In the genomic region with DNA sequence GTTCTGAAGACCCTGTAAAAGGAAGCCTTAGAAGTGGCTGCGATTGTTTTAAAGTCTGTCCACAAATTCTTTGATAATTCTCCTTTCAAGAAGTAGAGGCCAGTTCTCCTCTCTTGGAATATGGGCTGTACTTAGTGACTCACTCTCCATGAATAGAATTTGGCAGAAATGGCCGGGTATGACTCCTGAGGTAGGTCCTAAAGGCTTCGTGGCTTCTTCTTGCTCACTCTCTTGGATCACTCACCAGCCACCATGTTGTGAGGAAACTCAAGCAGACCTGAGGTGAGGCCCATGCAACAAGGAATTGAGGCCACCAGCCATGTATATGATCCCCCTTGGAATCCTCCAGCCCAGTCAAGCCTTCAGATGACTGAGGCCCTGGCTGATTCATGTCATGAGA, we compare ENCODE assay signal across 24 cellular contexts.
DNase-seq lines count a peak whose midpoint lies in the region; ATAC-seq and TF ChIP-seq lines count a peak whose summit lies in the region.
"Had no signal": no experiment of that assay in that cellular context is flagged by ENCODE, and none has a peak within 500 bp of the region (broad histone marks: within the 10 kb centered on the region; RNA-seq: fewer than 3 reads in every experiment).

No MANE protein-coding gene starts in this region.

- TF ChIP-seq CTCF in mammary epithelial cell (conservative IDR thresholded peaks at IDR 0.05 in 1 of 2, IDR thresholded peaks at IDR 0.05 in 1 of 2; ENCODE audit: extremely low read depth in 1 of 2, insufficient read depth in 1 of 2, low read depth in 1 of 2, low read length in 2 of 2) = no peak
- TF ChIP-seq CTCF in fibroblast of mammary gland (conservative IDR thresholded peaks at IDR 0.05; ENCODE audit: control insufficient read depth, insufficient read depth, low read depth, low read length) = no peak
- no peak for TF ChIP-seq CTCF in upper lobe of left lung (IDR thresholded peaks at IDR 0.05)
- TF ChIP-seq CTCF in gastrocnemius medialis (IDR thresholded peaks at IDR 0.05 in 4 of 5, conservative IDR thresholded peaks at IDR 0.05 in 1 of 5) = no peak

- no peaks in the 10 kb centered on the region for H4K20me1 ChIP-seq in mammary epithelial cell (ENCODE audit: insufficient read depth, low read length)

- CTCF ChIA-PET in mammary epithelial cell (lab: Charles Lee; ENCODE audit: low non-redundant PET) = no interaction called here

- TF ChIP-seq EP300 in upper lobe of left lung (IDR thresholded peaks at IDR 0.05) = no peak

- H2AFZ ChIP-seq in mammary epithelial cell (ENCODE audit: low read depth, low read length) = no peak overlapping the region

- ATAC-seq in upper lobe of left lung (ENCODE audit: low FRiP score in 2 of 2) = no peak
- ATAC-seq in gastrocnemius medialis = no peak
- no peak for ATAC-seq in HG02588 (IDR thresholded peaks at IDR 0.05; ENCODE audit: unreplicated experiment)
- ATAC-seq: HCT116 had no signal

- 64% methylated on average over 3 of the region's 3 CpGs for WGBS in mammary epithelial cell (ENCODE audit: low coverage, missing lambda C conversion rate)
- WGBS in upper lobe of left lung, 2 donors = 89 to 95% methylated on average over 3 of the region's 3 CpGs

- H3K9ac ChIP-seq in mammary epithelial cell (ENCODE audit: insufficient read depth, low read length) = no peak overlapping the region
- H3K9ac ChIP-seq: KMS-11 had no signal

- BruUV-seq in mammary epithelial cell (replicated peaks; lab: Mats Ljungman, UMichigan) = no TSS peak

- no peaks in the 10 kb centered on the region for H3K79me2 ChIP-seq in mammary epithelial cell (ENCODE audit: insufficient read depth, low read length)

- H3K27ac ChIP-seq in mammary epithelial cell (ENCODE audit: insufficient read depth, low read depth, low read length) = no peak overlapping the region
- no peak overlapping the region for H3K27ac ChIP-seq in upper lobe of left lung
- H3K27ac ChIP-seq in gastrocnemius medialis = no peak overlapping the region
- H3K27ac ChIP-seq: KMS-11, Peyer's patch, SK-N-MC had no signal

- in situ Hi-C loops in mammary epithelial cell (cut with MboI; ENCODE audit: low sequenced_read_pairs in 2 of 2) = no loop called here
- in situ Hi-C loops in gastrocnemius medialis (cut with MboI; ENCODE audit: low sequenced_read_pairs in 4 of 4) = no loop called here

- no peaks in the 10 kb centered on the region for H3K36me3 ChIP-seq in mammary epithelial cell (ENCODE audit: insufficient read depth, low read length)
- no peaks in the 10 kb centered on the region for H3K36me3 ChIP-seq in upper lobe of left lung
- H3K36me3 ChIP-seq in gastrocnemius medialis = no peaks in the 10 kb centered on the region
- H3K36me3 ChIP-seq: Peyer's patch had no signal

- dilution Hi-C loops in mammary epithelial cell (cut with HindIII; ENCODE audit: low sequenced_read_pairs) = no loop called here

- no peak for TF ChIP-seq POLR2A in upper lobe of left lung (IDR thresholded peaks at IDR 0.05)
- TF ChIP-seq POLR2A in gastrocnemius medialis (IDR thresholded peaks at IDR 0.05) = no peak

- H3K9me3 ChIP-seq in mammary epithelial cell (replicated peaks; ENCODE audit: insufficient read depth, low read length) = peaks cover 3% of the 10 kb centered on the region
- no peaks in the 10 kb centered on the region for H3K9me3 ChIP-seq in upper lobe of left lung
- H3K9me3 ChIP-seq in gastrocnemius medialis = no peaks in the 10 kb centered on the region
- H3K9me3 ChIP-seq: Peyer's patch had no signal

- intact Hi-C loops in mammary epithelial cell (cut with micrococcal nuclease) = no loop called here
- intact Hi-C loops in gastrocnemius medialis (cut with DNase I; ENCODE audit: low total_unique reads) = no loop called here

- H3K4me3 ChIP-seq in mammary epithelial cell (replicated peaks in 1 of 3; ENCODE audit: insufficient read depth in 1 of 3, low read depth in 2 of 3, low read length in 3 of 3) (no peak overlapping the region), fibroblast of mammary gland (ENCODE audit: control insufficient read depth, low read depth, low read length) (no peak overlapping the region), upper lobe of left lung (no peak overlapping the region), gastrocnemius medialis (no peak overlapping the region)
- H3K4me3 ChIP-seq: Peyer's patch, SK-N-MC had no signal

- H3K4me2 ChIP-seq in mammary epithelial cell (ENCODE audit: insufficient read depth, low read depth, low read length) = no peak overlapping the region
- H3K4me2 ChIP-seq: KMS-11 had no signal

- no peaks in the 10 kb centered on the region for H3K4me1 ChIP-seq in mammary epithelial cell (ENCODE audit: insufficient read depth, low read length)
- H3K4me1 ChIP-seq in upper lobe of left lung = peaks cover 0 to 3% (median 0%) of the 10 kb centered on the region in 4 donors
- H3K4me1 ChIP-seq in gastrocnemius medialis = no peaks in the 10 kb centered on the region

- no peaks in the 10 kb centered on the region for H3K27me3 ChIP-seq in mammary epithelial cell (ENCODE audit: insufficient read depth, low read length)
- no peaks in the 10 kb centered on the region for H3K27me3 ChIP-seq in upper lobe of left lung
- no peaks in the 10 kb centered on the region for H3K27me3 ChIP-seq in gastrocnemius medialis
- H3K27me3 ChIP-seq: Peyer's patch had no signal

- DNase-seq in Daoy (ENCODE audit: low read depth) = peak; percentile 6
- peak; percentile 7 for DNase-seq in M059J (ENCODE audit: low read depth)
- DNase-seq in mammary epithelial cell = peak; percentile 3
- DNase-seq in fibroblast of mammary gland (ENCODE audit: low read depth) = peak; percentile 40
- DNase-seq in upper lobe of left lung = no peak
- no peak for DNase-seq in gastrocnemius medialis
- no peak for DNase-seq in NK-92 (lab: John Stamatoyannopoulos, UW; ENCODE audit: unreplicated experiment)
- DNase-seq: 8988T, ACHN, Calu3, DMS79 treated with DMSO at 0.1 percent for 48 hours, MV-4-11, NCI-H1105, NCI-H146, NCI-H1930, NCI-H446 treated with DMSO at 0.1 percent for 48 hours, NCI-H526, NCI-H82, Peyer's patch, SIG-M5 had no signal

Comparison
In these comparisons a context has a peak if more than half of its experiments do, and no peak if none do; other contexts are left out.
1. DNase-seq: peak in Daoy (single experiment), M059J (single experiment), mammary epithelial cell (single experiment) and fibroblast of mammary gland (single experiment); none in upper lobe of left lung (0 of 2), gastrocnemius medialis (0 of 2) and NK-92 (single experiment).